ENCODE assay signal across 1 cellular context in the genomic region with DNA sequence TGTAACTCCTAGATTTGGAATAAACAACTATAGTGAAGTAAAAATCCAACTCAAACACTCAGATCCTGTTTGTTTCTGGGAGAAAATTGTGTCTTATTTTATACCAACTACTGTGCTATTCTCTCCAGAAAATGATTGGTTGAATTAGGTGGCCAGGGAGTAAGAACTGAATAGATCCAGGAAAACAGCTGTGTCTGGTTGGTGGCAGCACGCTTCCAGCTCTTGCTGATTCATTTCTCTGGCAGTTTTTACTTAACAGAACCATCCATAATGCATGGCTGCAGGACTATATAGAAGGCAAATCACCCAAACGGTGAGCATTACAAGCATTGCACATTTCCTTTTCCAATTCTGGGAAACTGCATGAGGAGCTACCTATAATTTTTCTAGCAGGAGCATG.
TF ChIP-seq lines count a peak whose summit lies in the region.

No MANE protein-coding gene starts in this region.

TF ChIP-seq in SK-N-SH, 30 proteins besides CTCF, POLR2A, EP300 and RAD21 (continued from another document):
- TF ChIP-seq, protein P1, sequence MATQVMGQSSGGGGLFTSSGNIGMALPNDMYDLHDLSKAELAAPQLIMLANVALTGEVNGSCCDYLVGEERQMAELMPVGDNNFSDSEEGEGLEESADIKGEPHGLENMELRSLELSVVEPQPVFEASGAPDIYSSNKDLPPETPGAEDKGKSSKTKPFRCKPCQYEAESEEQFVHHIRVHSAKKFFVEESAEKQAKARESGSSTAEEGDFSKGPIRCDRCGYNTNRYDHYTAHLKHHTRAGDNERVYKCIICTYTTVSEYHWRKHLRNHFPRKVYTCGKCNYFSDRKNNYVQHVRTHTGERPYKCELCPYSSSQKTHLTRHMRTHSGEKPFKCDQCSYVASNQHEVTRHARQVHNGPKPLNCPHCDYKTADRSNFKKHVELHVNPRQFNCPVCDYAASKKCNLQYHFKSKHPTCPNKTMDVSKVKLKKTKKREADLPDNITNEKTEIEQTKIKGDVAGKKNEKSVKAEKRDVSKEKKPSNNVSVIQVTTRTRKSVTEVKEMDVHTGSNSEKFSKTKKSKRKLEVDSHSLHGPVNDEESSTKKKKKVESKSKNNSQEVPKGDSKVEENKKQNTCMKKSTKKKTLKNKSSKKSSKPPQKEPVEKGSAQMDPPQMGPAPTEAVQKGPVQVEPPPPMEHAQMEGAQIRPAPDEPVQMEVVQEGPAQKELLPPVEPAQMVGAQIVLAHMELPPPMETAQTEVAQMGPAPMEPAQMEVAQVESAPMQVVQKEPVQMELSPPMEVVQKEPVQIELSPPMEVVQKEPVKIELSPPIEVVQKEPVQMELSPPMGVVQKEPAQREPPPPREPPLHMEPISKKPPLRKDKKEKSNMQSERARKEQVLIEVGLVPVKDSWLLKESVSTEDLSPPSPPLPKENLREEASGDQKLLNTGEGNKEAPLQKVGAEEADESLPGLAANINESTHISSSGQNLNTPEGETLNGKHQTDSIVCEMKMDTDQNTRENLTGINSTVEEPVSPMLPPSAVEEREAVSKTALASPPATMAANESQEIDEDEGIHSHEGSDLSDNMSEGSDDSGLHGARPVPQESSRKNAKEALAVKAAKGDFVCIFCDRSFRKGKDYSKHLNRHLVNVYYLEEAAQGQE (IDR thresholded peaks at IDR 0.05; ENCODE audit: low read depth, low read length) = no peak
- no peak for TF ChIP-seq MEF2A (IDR thresholded peaks at IDR 0.05; ENCODE audit: borderline replicate concordance, low read depth)
- TF ChIP-seq YY1 (IDR thresholded peaks at IDR 0.05; ENCODE audit: low read depth) = no peak
